ENCODE assay signal across 8 cellular contexts in the genomic region with DNA sequence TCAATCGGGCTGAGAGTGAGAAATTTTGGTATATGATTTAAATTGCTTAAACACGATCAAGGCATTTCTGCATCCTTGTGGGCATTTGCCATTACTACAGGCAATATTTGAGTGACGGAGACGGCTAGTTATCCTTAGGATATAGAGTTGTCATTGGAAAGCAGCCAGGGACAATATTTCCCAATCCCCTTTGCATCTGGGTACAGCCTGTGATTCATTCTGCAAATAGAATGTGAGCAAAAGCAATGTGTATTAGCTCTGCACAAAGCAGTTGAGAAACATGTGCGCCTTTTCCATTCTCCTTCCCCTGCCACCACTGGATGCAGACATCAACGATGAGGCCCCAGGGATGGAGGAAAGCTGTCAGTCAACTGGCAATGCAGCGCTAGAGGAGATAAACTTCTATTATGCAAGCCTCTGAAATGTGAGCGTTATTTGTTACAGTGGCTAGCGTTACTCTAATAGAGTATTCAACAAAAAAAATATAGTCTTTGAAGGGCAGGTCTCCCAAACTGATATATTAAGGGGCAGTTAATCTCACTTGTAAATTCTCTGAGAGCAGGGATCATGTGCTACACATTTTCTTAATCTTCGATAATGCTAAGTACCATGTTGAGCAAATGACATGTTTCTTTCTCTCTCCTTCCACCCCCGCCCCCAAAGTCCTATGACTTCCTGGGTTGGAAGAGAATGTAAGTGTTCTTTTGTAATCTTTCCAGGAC. TPM values are rescaled to one million over a fixed set of nuclear protein-coding genes. Genes with fewer than 3 reads are reported as not detected.
DNase-seq lines count a peak whose midpoint lies in the region; TF ChIP-seq lines count a peak whose summit lies in the region.

No MANE protein-coding gene starts in this region.

- no peak for TF ChIP-seq POLR2A in erythroblast (IDR thresholded peaks at IDR 0.05; ENCODE audit: low read length)

- no peaks in the 10 kb centered on the region for H4K20me1 ChIP-seq in GM23248 (ENCODE audit: insufficient read depth)

- H3K4me1 Mint-ChIP-seq in osteocyte (ENCODE audit: unreplicated experiment) (peaks cover 45% of the 10 kb centered on the region), progenitor cell of endocrine pancreas (ENCODE audit: low read depth) (no peaks in the 10 kb centered on the region)

- H3K27ac Mint-ChIP-seq in osteocyte (ENCODE audit: unreplicated experiment) (peak overlapping the region; percentile 92), progenitor cell of endocrine pancreas (no peak overlapping the region)

- H3K4me1 ChIP-seq in GM23248 (ENCODE audit: insufficient read depth), result peaks cover 23% of the 10 kb centered on the region

- H3K27ac ChIP-seq in GM23248 (peak overlapping the region; percentile 59), epithelial cell of prostate (peak overlapping the region; percentile 47)

- H3K9me3 ChIP-seq in GM23248 (ENCODE audit: low read depth), result no peaks in the 10 kb centered on the region

- H3K36me3 ChIP-seq in GM23248 (ENCODE audit: low read depth), result no peaks in the 10 kb centered on the region

- H3F3A ChIP-seq in GM23248 (ENCODE audit: insufficient read depth), result peaks cover 23% of the 10 kb centered on the region

- DNase-seq in GM23248, result peak; percentile 96
- DNase-seq in NOMO-1 treated with dmso at 0.1 percent for 144 hours (lab: John Stamatoyannopoulos, UW; ENCODE audit: unreplicated experiment), result peak; percentile 38
- DNase-seq in epithelial cell of prostate (ENCODE audit: low read depth, low spot score), result peak; percentile 91
- DNase-seq in osteocyte (ENCODE audit: extremely low spot score, unreplicated experiment), result peak; percentile 91
- DNase-seq in erythroblast (lab: John Stamatoyannopoulos, UW), result no peak
- DNase-seq in progenitor cell of endocrine pancreas (ENCODE audit: low spot score, unreplicated experiment), result no peak
- no peak for DNase-seq in UCSD-AML1 (lab: John Stamatoyannopoulos, UW; ENCODE audit: unreplicated experiment)
- DNase-seq in 8988T, result no peak

- H2AFZ ChIP-seq in GM23248, result peak overlapping the region; percentile 14; the same call in 1 of the 2 replicates

- H3K36me3 Mint-ChIP-seq in osteocyte (ENCODE audit: unreplicated experiment) (no peaks in the 10 kb centered on the region), progenitor cell of endocrine pancreas (ENCODE audit: insufficient read depth) (no peaks in the 10 kb centered on the region)

- H3K9ac ChIP-seq in GM23248, result no peak overlapping the region

- no peaks in the 10 kb centered on the region for H3K9me3 Mint-ChIP-seq in osteocyte (ENCODE audit: unreplicated experiment)
- H3K9me3 Mint-ChIP-seq in progenitor cell of endocrine pancreas (ENCODE audit: low read depth), result no peaks in the 10 kb centered on the region

- H3K4me2 ChIP-seq in GM23248 (ENCODE audit: unreplicated experiment), result peak overlapping the region; percentile 69

- H3K9me2 ChIP-seq in GM23248 (ENCODE audit: insufficient read depth), result no peaks in the 10 kb centered on the region

- H3K4me3 ChIP-seq in GM23248, result no peak overlapping the region

- TF ChIP-seq CTCF in osteocyte (IDR thresholded peaks at IDR 0.05) (peak; percentile 62), progenitor cell of endocrine pancreas (IDR thresholded peaks at IDR 0.05; ENCODE audit: unreplicated experiment) (no peak)

- 6 to 7% methylated on average over 11 of the region's 11 CpGs for WGBS in GM23248 (ENCODE audit: low coverage in 1 of 2, low lambda C conversion rate in 2 of 2, missing lambda C conversion rate in 2 of 2), 2 experiments

- H3K27me3 Mint-ChIP-seq in osteocyte (ENCODE audit: unreplicated experiment) (no peaks in the 10 kb centered on the region), progenitor cell of endocrine pancreas (no peaks in the 10 kb centered on the region)

- in situ Hi-C loops in GM23248 (cut with MboI), result no loop called here

- no peaks in the 10 kb centered on the region for H3K27me3 ChIP-seq in GM23248 (replicated peaks; ENCODE audit: insufficient read depth)

- H3K4me3 Mint-ChIP-seq in osteocyte (ENCODE audit: unreplicated experiment) (peak overlapping the region; percentile 52), progenitor cell of endocrine pancreas (ENCODE audit: low read depth) (no peak overlapping the region)

- H3K79me2 ChIP-seq in GM23248 (ENCODE audit: insufficient read depth), result no peaks in the 10 kb centered on the region

RNA-seq across cellular contexts. Expression of a gene that starts 37.1 kb away (rescaled TPM):
- 36.4 and 36.6 TPM in 2 replicates for total RNA-seq in GM23248 (2014; rRNA removed; shearing (Covaris generic))
- polyA plus RNA-seq in GM23248 (2016; fragmentation: Nextera tagmentation; extraction: Ambion mirVana), result 19.3 and 19.5 TPM in 2 replicates
- total RNA-seq in osteocyte, result 75.9 and 77.5 TPM in 2 replicates
- total RNA-seq in progenitor cell of endocrine pancreas, result 37.7 and 42.8 TPM in 2 replicates

Comparison
In these comparisons a context has a peak if more than half of its experiments do, and no peak if none do; other contexts are left out.
1. DNase-seq: peak in GM23248 (single experiment), NOMO-1 treated with dmso at 0.1 percent for 144 hours (single experiment), epithelial cell of prostate (single experiment) and osteocyte (single experiment); none in erythroblast (0 of 2), progenitor cell of endocrine pancreas (single experiment), UCSD-AML1 (single experiment) and 8988T (single experiment).